ENCODE assay signal across 21 cellular contexts in genomic region chr17:32970281-32970680, GRCh38. TPM values are rescaled to one million over a fixed set of nuclear protein-coding genes. Genes with fewer than 3 reads are reported as not detected.
A peak's percentile ranks its signal among the peaks of the same experiment; 100 is the strongest.
DNase-seq lines count a peak whose midpoint lies in the region; ATAC-seq and TF ChIP-seq lines count a peak whose summit lies in the region.
"Had no signal": no experiment of that assay in that cellular context is flagged by ENCODE, and none has a peak within 500 bp of the region (broad histone marks: within the 10 kb centered on the region; RNA-seq: fewer than 3 reads in every experiment).

No MANE protein-coding gene starts in this region.

- no TSS peak for BruUV-seq in PC-3 (replicated peaks; lab: Mats Ljungman, UMichigan)

- ATAC-seq in GM21723 (IDR thresholded peaks at IDR 0.05; ENCODE audit: unreplicated experiment) = peak; percentile 73
- no peak for ATAC-seq in PC-3
- peak; percentile 45 for ATAC-seq in left colon
- ATAC-seq in HG03520 (IDR thresholded peaks at IDR 0.05; ENCODE audit: unreplicated experiment) = no peak
- ATAC-seq in HG02970 (IDR thresholded peaks at IDR 0.05; ENCODE audit: low FRiP score, unreplicated experiment) = no peak
- ATAC-seq: T-cell had no signal

- no peaks in the 10 kb centered on the region for H3F3A ChIP-seq in PC-3 (ENCODE audit: low read length, unreplicated experiment)

- no peak overlapping the region for H3K4me2 ChIP-seq in PC-3 (ENCODE audit: low read length)

- no peak overlapping the region for H3K4me3 ChIP-seq in BJ (ENCODE audit: low read depth, low read length)
- H3K4me3 ChIP-seq in PC-3 (ENCODE audit: low read length) = no peak overlapping the region
- H3K4me3 ChIP-seq: gastrocnemius medialis, HAP-1 had no signal

- H3K27me3 ChIP-seq in BJ (ENCODE audit: control insufficient read depth, insufficient read depth, low read length) = no peaks in the 10 kb centered on the region; the same call in 1 of the 2 replicates
- no peaks in the 10 kb centered on the region for H3K27me3 ChIP-seq in PC-3 (ENCODE audit: low read length)
- H3K27me3 ChIP-seq: gastrocnemius medialis, neutrophil had no signal

- CTCF ChIA-PET in BJ (lab: Yijun Ruan, JAX) (interaction anchor here (1.3 kb wide), 1 partner anchor 68 kb away, joined by 4 read pairs; no protein-coding TSS in a partner anchor), PC-3 (lab: Charles Lee) (no interaction called here)

- no peaks in the 10 kb centered on the region for H4K20me1 ChIP-seq in PC-3 (ENCODE audit: low read length)

- peak; percentile 8 for DNase-seq in BJ (ENCODE audit: low read depth)
- DNase-seq in PC-3 = peak; percentile 38
- no peak for DNase-seq in left colon
- DNase-seq in NCI-H2171 (lab: John Stamatoyannopoulos, UW) = no peak
- no peak for DNase-seq in NCI-H2107 (lab: John Stamatoyannopoulos, UW)
- DNase-seq: activated CD8-positive, alpha-beta memory T cell treated with anti-CD3 and anti-CD28 coated beads, Interleukin-2, amount 50 U/mL, for 48 hours; activated naive CD4-positive, alpha-beta T cell treated with anti-CD3 and anti-CD28 coated beads for 36 hours; effector CD8-positive, alpha-beta T cell; immature natural killer cell; NCI-H2029 treated with DMSO at 0.1 percent for 48 hours; NCI-H774; stimulated activated CD4-positive, alpha-beta T cell treated with anti-CD3 and anti-CD28 coated beads, Interleukin-4, amount 100 ng/mL, for 4 hours; T-cell had no signal

- H3K36me3 ChIP-seq in BJ (ENCODE audit: control insufficient read depth, insufficient read depth, low read length) (no peaks in the 10 kb centered on the region), PC-3 (ENCODE audit: low read depth, low read length) (no peaks in the 10 kb centered on the region)
- H3K36me3 ChIP-seq: gastrocnemius medialis, HAP-1, neutrophil had no signal

- H3K79me2 ChIP-seq in PC-3 (ENCODE audit: low read length) = no peaks in the 10 kb centered on the region

- TF ChIP-seq CTCF in BJ (IDR thresholded peaks at IDR 0.05; ENCODE audit: insufficient read depth, low read depth, low read length) = no peak
- TF ChIP-seq CTCF in PC-3 (conservative IDR thresholded peaks at IDR 0.05; ENCODE audit: low read depth, low read length) = no peak

- no peaks in the 10 kb centered on the region for H3K9me2 ChIP-seq in PC-3 (replicated peaks; ENCODE audit: low read length)

- H2AFZ ChIP-seq in PC-3 (ENCODE audit: low read length) = no peak overlapping the region

- H3K27ac ChIP-seq in PC-3 (ENCODE audit: low read length) = no peak overlapping the region
- H3K27ac ChIP-seq: gastrocnemius medialis, neutrophil had no signal

- H3K9ac ChIP-seq in PC-3 (ENCODE audit: low read length) = no peak overlapping the region

- POLR2A ChIA-PET in BJ (lab: Charles Lee) = interaction anchor here (0.9 kb wide), 1 partner anchor 27 kb away, joined by 3 read pairs; no protein-coding TSS in a partner anchor
- POLR2A ChIA-PET in PC-3 (lab: Charles Lee; ENCODE audit: unreplicated experiment) = no interaction called here

- intact Hi-C loops in PC-3 (cut with micrococcal nuclease) = no loop called here
- intact Hi-C loops in left colon (cut with DNase I, micrococcal nuclease) = no loop called here

- peaks cover 7% of the 10 kb centered on the region; the same call in 1 of the 2 replicates for H3K4me1 ChIP-seq in PC-3 (ENCODE audit: insufficient read depth, low read length)
- H3K4me1 ChIP-seq: gastrocnemius medialis, HAP-1 had no signal

- no peaks in the 10 kb centered on the region for H3K9me3 ChIP-seq in PC-3 (ENCODE audit: low read length)
- H3K9me3 ChIP-seq: gastrocnemius medialis, HAP-1, neutrophil had no signal

RNA-seq across cellular contexts. Expression of gene SPACA3, which starts 21.4 kb away (rescaled TPM):
- not detected in 2 replicates for polyA plus RNA-seq in BJ (2011; rRNA removed)
- polyA minus RNA-seq in BJ (2011; rRNA and poly(A)+ RNA removed) = not detected in 2 replicates
- total RNA-seq in PC-3 (2014; rRNA removed) (not detected in 2 replicates), left colon (not detected)
- total RNA-seq: activated naive CD4-positive, alpha-beta T cell treated with anti-CD3 and anti-CD28 coated beads for 36 hours; gastrocnemius medialis; HT1080; T-cell; ureter had no signal
- polyA plus RNA-seq: immature natural killer cell had no signal

RNA-seq across cellular contexts. Expression of gene TMEM98, which starts 42.3 kb away (rescaled TPM):
- 314 and 331 TPM in 2 replicates for polyA plus RNA-seq in BJ (2011; rRNA removed)
- polyA minus RNA-seq in BJ (2011; rRNA and poly(A)+ RNA removed) = 126 and 198 TPM in 2 replicates
- 59.0 and 59.4 TPM in 2 replicates for total RNA-seq in PC-3 (2014; rRNA removed)
- total RNA-seq in left colon = 100 to 1,000 TPM; 111 to 114 TPM
- total RNA-seq: activated naive CD4-positive, alpha-beta T cell treated with anti-CD3 and anti-CD28 coated beads for 36 hours had no signal
- polyA plus RNA-seq: immature natural killer cell had no signal

Comparison
In these comparisons a context has a peak if more than half of its experiments do, and no peak if none do; other contexts are left out.
1. DNase-seq: peak in BJ (single experiment) and PC-3 (single experiment); none in left colon (0 of 2), NCI-H2171 (single experiment) and NCI-H2107 (single experiment).
2. ATAC-seq: peak in GM21723 (single experiment) and left colon (single experiment); none in PC-3 (single experiment), HG03520 (single experiment) and HG02970 (single experiment).